Comparison of ENCODE assay signal across 8 cellular contexts in the genomic region with DNA sequence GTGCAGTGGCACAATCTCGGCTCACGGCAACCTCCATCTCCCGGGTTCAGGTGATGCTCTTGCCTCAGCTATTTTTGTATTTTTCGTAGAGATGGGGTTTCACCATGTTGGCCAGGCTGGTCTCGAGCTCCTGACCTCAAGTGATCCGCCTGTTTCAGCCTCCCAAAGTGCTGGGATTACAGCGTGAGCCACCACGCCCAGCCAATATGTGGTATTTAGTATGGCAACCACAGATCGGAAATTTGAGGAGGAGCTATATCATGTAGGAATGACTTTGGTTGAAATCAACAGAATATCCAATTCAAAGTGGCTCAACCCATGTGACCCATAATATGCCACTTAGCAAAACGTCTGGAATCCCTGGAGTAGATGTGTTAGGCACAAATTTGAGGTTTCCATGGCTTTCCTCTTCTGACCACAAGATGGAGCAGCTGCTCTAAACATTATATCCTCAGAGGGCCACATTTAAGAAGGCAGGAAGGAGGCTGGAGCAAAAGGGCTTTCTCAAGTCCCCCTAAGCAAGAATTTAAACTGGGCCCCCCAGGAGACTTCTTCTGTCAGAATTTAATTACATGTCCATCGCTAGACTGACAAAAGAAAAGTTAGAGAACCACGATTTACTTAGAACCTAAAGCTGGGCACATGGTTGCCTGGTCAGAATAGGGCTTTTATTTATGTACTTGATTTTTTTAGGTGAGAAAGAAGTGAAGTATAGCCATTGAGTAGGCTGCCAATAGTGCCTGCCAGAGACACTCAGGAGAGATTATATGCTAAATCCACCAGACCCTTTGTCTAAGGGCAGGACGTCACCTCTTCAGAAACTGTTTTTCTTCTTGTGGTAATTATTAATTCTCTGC.
DNase-seq lines count a peak whose midpoint lies in the region; ATAC-seq, FAIRE-seq and TF ChIP-seq lines count a peak whose summit lies in the region.

No MANE protein-coding gene starts in this region.

- no peaks in the 10 kb centered on the region for H3K36me3 ChIP-seq in RWPE2 (ENCODE audit: low read depth)

- no peak overlapping the region for H3K27ac ChIP-seq in RWPE2 (ENCODE audit: poor library complexity, severe bottlenecking)

- H3K9me3 ChIP-seq in RWPE2 (ENCODE audit: severe bottlenecking): no peaks in the 10 kb centered on the region

- no peak overlapping the region for H3K4me3 ChIP-seq in RWPE2 (ENCODE audit: severe bottlenecking)

- peak; percentile 20 for DNase-seq in activated naive CD4-positive, alpha-beta T cell treated with Interleukin-2 at 50 U/mL for 16 hours
- no peak for DNase-seq in activated naive CD4-positive, alpha-beta T cell (lab: John Stamatoyannopoulos, UW)
- DNase-seq in NCI-H1048 (lab: John Stamatoyannopoulos, UW) (peak; percentile 29), RWPE2 (ENCODE audit: low spot score) (no peak), brain pericyte (ENCODE audit: low read depth, low spot score) (peak; percentile 29)
- DNase-seq in stimulated activated CD4-positive, alpha-beta T cell treated with anti-CD3 and anti-CD28 coated beads, Interleukin-4, amount 100 ng/mL, for 24 hours: peak; percentile 45
- no peak for DNase-seq in activated effector memory CD4-positive, alpha-beta T cell treated with Interleukin-2 at 50 U/mL for 16 hours

- peak; percentile 55 for FAIRE-seq in islet of Langerhans (lab: Jason Lieb, UNC)

- peak; percentile 82 for ATAC-seq in RWPE2 (ENCODE audit: low read depth)

- H3K27me3 ChIP-seq in RWPE2 (ENCODE audit: insufficient read depth, poor library complexity, severe bottlenecking): no peaks in the 10 kb centered on the region

- peak; percentile 90 for TF ChIP-seq CTCF in RWPE2 (IDR thresholded peaks at IDR 0.05; ENCODE audit: poor library complexity, severe bottlenecking)

- H3K4me1 ChIP-seq in RWPE2 (ENCODE audit: insufficient read depth, poor library complexity, severe bottlenecking): no peaks in the 10 kb centered on the region

Comparison
In these comparisons a context has a peak if more than half of its experiments do, and no peak if none do; other contexts are left out.
1. DNase-seq: peak in activated naive CD4-positive, alpha-beta T cell treated with Interleukin-2 at 50 U/mL for 16 hours (single experiment), NCI-H1048 (single experiment), brain pericyte (single experiment) and stimulated activated CD4-positive, alpha-beta T cell treated with anti-CD3 and anti-CD28 coated beads, Interleukin-4, amount 100 ng/mL, for 24 hours (single experiment); none in activated naive CD4-positive, alpha-beta T cell (0 of 4), RWPE2 (single experiment) and activated effector memory CD4-positive, alpha-beta T cell treated with Interleukin-2 at 50 U/mL for 16 hours (single experiment).